In the genomic region with DNA sequence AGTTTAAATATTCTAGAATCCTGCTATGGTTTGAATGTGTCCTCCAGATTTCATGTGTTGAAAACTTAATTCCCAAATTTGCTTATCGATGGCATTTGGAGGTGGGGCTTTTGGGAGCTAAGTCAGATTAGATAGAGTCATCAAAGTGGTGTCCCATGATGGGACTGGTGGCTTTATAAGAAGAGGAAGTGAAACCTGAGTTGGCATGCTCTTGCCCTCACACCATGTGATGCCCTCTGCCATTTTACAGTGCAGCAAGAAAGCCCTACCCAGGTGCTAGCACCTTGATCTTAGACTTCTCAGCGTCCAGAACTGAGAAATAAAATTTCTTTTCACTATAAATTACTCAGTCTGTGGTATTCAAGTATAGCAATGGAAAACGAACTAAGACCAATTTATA, we compare ENCODE assay signal across 18 cellular contexts.
A peak's percentile ranks its signal among the peaks of the same experiment; 100 is the strongest.
DNase-seq lines count a peak whose midpoint lies in the region; ATAC-seq, FAIRE-seq and TF ChIP-seq lines count a peak whose summit lies in the region.
"Had no signal": no experiment of that assay in that cellular context is flagged by ENCODE, and none has a peak within 500 bp of the region (broad histone marks: within the 10 kb centered on the region; RNA-seq: fewer than 3 reads in every experiment).

No MANE protein-coding gene starts in this region.

- H3K36me3 ChIP-seq in KMS-11 (ENCODE audit: insufficient read depth): no peaks in the 10 kb centered on the region
- H3K36me3 ChIP-seq in Panc1 (ENCODE audit: control insufficient read depth, insufficient read depth, low read length): no peaks in the 10 kb centered on the region
- H3K36me3 ChIP-seq: transverse colon had no signal

- no peaks in the 10 kb centered on the region for H3K79me2 ChIP-seq in KMS-11 (ENCODE audit: insufficient read depth, low read depth)

- peaks cover 53% of the 10 kb centered on the region for H3K4me1 ChIP-seq in KMS-11 (ENCODE audit: low read depth, poor library complexity, severe bottlenecking)
- peaks cover 32% of the 10 kb centered on the region for H3K4me1 ChIP-seq in Panc1 (ENCODE audit: control insufficient read depth, insufficient read depth, low read length)

- DNase-seq in GM12891 (ENCODE audit: insufficient read length, low spot score) (no peak), Panc1 (ENCODE audit: low read depth, low spot score) (no peak), HK-2 (ENCODE audit: unreplicated experiment) (no peak), GM12892 (ENCODE audit: insufficient read length) (no peak), omental fat pad (ENCODE audit: low spot score) (no peak)
- DNase-seq: activated CD8-positive, alpha-beta T cell treated with anti-CD3 and anti-CD28 coated beads, Interleukin-2, amount 10 ng/mL, durations not matched to agents 7 days and 5 days; activated T-cell treated with anti-CD3 and anti-CD28 coated beads, Interleukin-2, amount 50 U/mL, for 48 hours; CD4-positive, alpha-beta T cell; NCI-H187 treated with DMSO at 0.1 percent for 48 hours; right cardiac atrium; SHP77 treated with DMSO at 0.1 percent for 48 hours; stimulated activated CD4-positive, alpha-beta T cell treated with anti-CD3 and anti-CD28 coated beads, Interleukin-15, amount 100 ng/mL, for 24 hours; stimulated activated naive CD4-positive, alpha-beta T cell; T-helper 17 cell; transverse colon had no signal

- H3K27me3 ChIP-seq in KMS-11 (ENCODE audit: insufficient read depth, low read depth) (no peaks in the 10 kb centered on the region), Panc1 (ENCODE audit: control insufficient read depth, insufficient read depth, low read length) (no peaks in the 10 kb centered on the region)
- H3K27me3 ChIP-seq: transverse colon had no signal

- H4K20me1 ChIP-seq in KMS-11 (ENCODE audit: insufficient read depth): no peaks in the 10 kb centered on the region

- BruUV-seq in Panc1 (replicated peaks; lab: Mats Ljungman, UMichigan): no TSS peak

- no peak overlapping the region for H2AFZ ChIP-seq in KMS-11 (ENCODE audit: low read depth)

- in situ Hi-C loops in Panc1 (cut with HindIII; ENCODE audit: low pct_unique_long_range_greater_than_20kb, low sequenced_read_pairs): no loop called here

- intact Hi-C loops in Panc1 (cut with micrococcal nuclease; ENCODE audit: unreplicated experiment): no loop called here

- FAIRE-seq in GM12891 (lab: Jason Lieb, UNC) (no peak), GM12892 (lab: Jason Lieb, UNC) (no peak)

- CTCF ChIA-PET in Panc1 (lab: Charles Lee): no interaction called here

- POLR2A ChIA-PET in Panc1 (lab: Charles Lee): no interaction called here

- H3K4me3 ChIP-seq in KMS-11 (IDR thresholded peaks at IDR 0.05; ENCODE audit: insufficient read depth, low read depth, low read length): no peak overlapping the region
- H3K4me3 ChIP-seq in Panc1 (ENCODE audit: low read depth in 2 of 2, low read length in 2 of 2): no peak overlapping the region
- H3K4me3 ChIP-seq: transverse colon had no signal

- peak overlapping the region; percentile 31; the same call in 1 of the 2 replicates for H3K4me2 ChIP-seq in KMS-11

- no peak overlapping the region for H3K9ac ChIP-seq in KMS-11

- H3K27ac ChIP-seq in KMS-11 (no peak overlapping the region), Panc1 (ENCODE audit: low read length) (peak overlapping the region; percentile 99)
- H3K27ac ChIP-seq: transverse colon had no signal

- no peak for TF ChIP-seq POLR2A in GM12891 (IDR thresholded peaks at IDR 0.05; ENCODE audit: low read depth, low read length)
- TF ChIP-seq POLR2A in GM12892 (IDR thresholded peaks at IDR 0.05; ENCODE audit: low read depth, low read length): no peak

- TF ChIP-seq CTCF in KMS-11 (conservative IDR thresholded peaks at IDR 0.05; ENCODE audit: low read depth, low read length) (no peak), Panc1 (IDR thresholded peaks at IDR 0.05) (no peak), omental fat pad (IDR thresholded peaks at IDR 0.05) (no peak)

- H3K9me3 ChIP-seq in Panc1 (ENCODE audit: control insufficient read depth, insufficient read depth, low read depth, low read length): no peaks in the 10 kb centered on the region
- H3K9me3 ChIP-seq: transverse colon had no signal

- ATAC-seq in GM19463 (IDR thresholded peaks at IDR 0.05; ENCODE audit: unreplicated experiment): peak; percentile 69
- ATAC-seq in Panc1: no peak
- ATAC-seq in HG03460 (IDR thresholded peaks at IDR 0.05; ENCODE audit: unreplicated experiment): no peak
- no peak for ATAC-seq in omental fat pad (ENCODE audit: low FRiP score)
- ATAC-seq: activated CD8-positive, alpha-beta T cell treated with anti-CD3 and anti-CD28 coated beads, Interleukin-2, amount 10 ng/mL, durations not matched to agents 7 days and 5 days; right cardiac atrium; T-helper 17 cell had no signal

TF ChIP-seq in GM12891, 5 proteins besides CTCF, POLR2A, EP300 and RAD21:
- no peak for TF ChIP-seq TAF1 (IDR thresholded peaks at IDR 0.05; ENCODE audit: low read depth, low read length)
- TF ChIP-seq SPI1 (IDR thresholded peaks at IDR 0.05; ENCODE audit: low read depth, low read length): peak; percentile 69
- no peak for TF ChIP-seq PAX5 (IDR thresholded peaks at IDR 0.05; ENCODE audit: insufficient read depth, low read length, severe bottlenecking)
- TF ChIP-seq POU2F2 (IDR thresholded peaks at IDR 0.05; ENCODE audit: low read depth, low read length): no peak
